ENCODE assay signal across 1 cellular context in genomic region chr5:115815693-115816225, GRCh38.
A peak's percentile ranks its signal among the peaks of the same experiment; 100 is the strongest.
TF ChIP-seq lines count a peak whose summit lies in the region.

No MANE protein-coding gene starts in this region.

TF ChIP-seq in K562, 482 proteins besides CTCF, POLR2A, EP300 and RAD21:
- TF ChIP-seq ZNF263 (CRISPR knock-in tag; IDR thresholded peaks at IDR 0.05; ENCODE audit: borderline replicate concordance) (0 out of 2 replicates have a peak, but pooled peaks have one; percentile 20), ZNF239 (CRISPR knock-in tag; IDR thresholded peaks at IDR 0.05) (no peak)
